Comparison of ENCODE assay signal across 9 cellular contexts in genomic region chr18:63319383-63320040, GRCh38. TPM values are rescaled to one million over a fixed set of nuclear protein-coding genes. Genes with fewer than 3 reads are reported as not detected.
DNase-seq lines count a peak whose midpoint lies in the region; ATAC-seq, FAIRE-seq and TF ChIP-seq lines count a peak whose summit lies in the region.
"Had no signal": no experiment of that assay in that cellular context is flagged by ENCODE, and none has a peak within 500 bp of the region (broad histone marks: within the 10 kb centered on the region; RNA-seq: fewer than 3 reads in every experiment).

Gene BCL2, minus strand, starts transcription at chr18:63319769.

- H3K4me2 ChIP-seq in endothelial cell of umbilical vein (ENCODE audit: insufficient read depth, low read length) = peak within 1 kb of the TSS; percentile 93

- peak within 1 kb of the TSS; percentile 89 for H3K27ac ChIP-seq in VCaP
- peak within 1 kb of the TSS; percentile 44 for H3K27ac ChIP-seq in endothelial cell of umbilical vein (ENCODE audit: insufficient read depth, low read depth, low read length)
- peak within 1 kb of the TSS; percentile 84 to 87 for H3K27ac ChIP-seq in thoracic aorta

- peaks cover 0 to 9% of the 10 kb centered on the region in 2 experiments for H3K27me3 ChIP-seq in endothelial cell of umbilical vein (ENCODE audit: control insufficient read depth in 2 of 2, insufficient read depth in 2 of 2, low read length in 2 of 2)
- no peaks in the 10 kb centered on the region for H3K27me3 ChIP-seq in thoracic aorta (replicated peaks; ENCODE audit: insufficient read depth)

- no peak for FAIRE-seq in endothelial cell of umbilical vein (lab: Jason Lieb, UNC)
- FAIRE-seq: islet of Langerhans had no signal

- peak within 1 kb of the TSS; percentile 80 for H3K9ac ChIP-seq in endothelial cell of umbilical vein (replicated peaks; ENCODE audit: extremely low read depth, insufficient read depth, low read length)

- TF ChIP-seq CTCF in VCaP (conservative IDR thresholded peaks at IDR 0.05) = no peak
- no peak for TF ChIP-seq CTCF in endothelial cell of umbilical vein (IDR thresholded peaks at IDR 0.05; ENCODE audit: extremely low read depth in 1 of 2, insufficient read depth in 1 of 2, low read depth in 1 of 2, low read length in 2 of 2)
- TF ChIP-seq CTCF in thoracic aorta (IDR thresholded peaks at IDR 0.05) = no peak

- TF ChIP-seq POLR2A in endothelial cell of umbilical vein (IDR thresholded peaks at IDR 0.05; ENCODE audit: low read depth, low read length) = no peak

- H3K36me3 ChIP-seq in endothelial cell of umbilical vein (ENCODE audit: control insufficient read depth in 2 of 2, extremely low read depth in 1 of 2, insufficient read depth in 2 of 2, low read length in 2 of 2) = no peaks in the 10 kb centered on the region
- no peaks in the 10 kb centered on the region for H3K36me3 ChIP-seq in thoracic aorta

- ATAC-seq in GM21619 (IDR thresholded peaks at IDR 0.05; ENCODE audit: unreplicated experiment) (peak; percentile 1), thoracic aorta (ENCODE audit: insufficient number of reproducible peaks, low FRiP score, low read depth) (no peak)

- peaks cover 25% of the 10 kb centered on the region for H3K4me1 ChIP-seq in endothelial cell of umbilical vein (ENCODE audit: control insufficient read depth, extremely low read depth, insufficient read depth, low read length)
- H3K4me1 ChIP-seq in thoracic aorta (ENCODE audit: control insufficient read depth in 1 of 2, low read depth in 2 of 2) = peaks cover 12 to 49% of the 10 kb centered on the region in 2 donors

- dilution Hi-C loops in endothelial cell of umbilical vein (cut with MboI; ENCODE audit: extremely low pct_ligation_motif_present, low sequenced_read_pairs) = no loop called here

- H3K79me2 ChIP-seq in endothelial cell of umbilical vein (ENCODE audit: control insufficient read depth, insufficient read depth, low read length) = no peaks in the 10 kb centered on the region

- H2AFZ ChIP-seq in endothelial cell of umbilical vein (ENCODE audit: low read depth, low read length) = peak within 1 kb of the TSS; percentile 81

- CTCF ChIA-PET in endothelial cell of umbilical vein (lab: Charles Lee) = interaction anchor here (0.7 to 3.9 kb wide), 12 partner anchors 8 to 302 kb away, joined by 3 to 30 read pairs (median 4); no protein-coding TSS in a partner anchor

- peak; percentile 45 for DNase-seq in EL
- DNase-seq in LHCN-M2 (ENCODE audit: low read depth) = peak; percentile 34
- DNase-seq in endothelial cell of umbilical vein (ENCODE audit: low read depth, low spot score) = peak; percentile 41
- DNase-seq in midbrain (lab: John Stamatoyannopoulos, UW) = peak; percentile 80
- DNase-seq in thoracic aorta (ENCODE audit: low spot score) = no peak
- no peak for DNase-seq in cerebellar nuclear complex (lab: John Stamatoyannopoulos, UW)

- H3K4me3 ChIP-seq in endothelial cell of umbilical vein (replicated peaks in 1 of 3; ENCODE audit: insufficient read depth in 1 of 3, low read depth in 1 of 3, low read length in 3 of 3) = peak within 1 kb of the TSS; percentile 54 to 84 (median 66)
- peak within 1 kb of the TSS; percentile 92 for H3K4me3 ChIP-seq in thoracic aorta

- POLR2A ChIA-PET in endothelial cell of umbilical vein (lab: Charles Lee) = no interaction called here

- intact Hi-C loops in endothelial cell of umbilical vein (cut with micrococcal nuclease) = loop anchor here (1.0 to 10.0 kb wide), 4 partner anchors 16 to 725 kb away; partner anchors contain the start of gene VPS4B

- no peaks in the 10 kb centered on the region for H3K9me1 ChIP-seq in endothelial cell of umbilical vein (replicated peaks; ENCODE audit: control insufficient read depth, extremely low read depth, insufficient read depth, low read length)

- no TSS peak for BruUV-seq in endothelial cell of umbilical vein (replicated peaks; lab: Mats Ljungman, UMichigan)

- no peaks in the 10 kb centered on the region for H4K20me1 ChIP-seq in endothelial cell of umbilical vein (replicated peaks; ENCODE audit: control insufficient read depth, extremely low read depth, insufficient read depth, low read length)

- no peaks in the 10 kb centered on the region for H3K9me3 ChIP-seq in endothelial cell of umbilical vein (replicated peaks; ENCODE audit: control insufficient read depth, insufficient read depth, low read length)
- no peaks in the 10 kb centered on the region for H3K9me3 ChIP-seq in thoracic aorta

TF ChIP-seq in endothelial cell of umbilical vein, 7 proteins besides CTCF, POLR2A, EP300 and RAD21:
- TF ChIP-seq FOS (IDR thresholded peaks at IDR 0.05; ENCODE audit: borderline replicate concordance, insufficient read depth, low read length) (no peak), POLR2AphosphoS5 (IDR thresholded peaks at IDR 0.05; ENCODE audit: insufficient read depth, low read depth, low read length) (no peak), EZH2 (IDR thresholded peaks at IDR 0.05; ENCODE audit: borderline replicate concordance, low read depth, low read length, severe bottlenecking) (no peak), MAX (IDR thresholded peaks at IDR 0.05; ENCODE audit: insufficient read depth, insufficient read length) (no peak), MYC (IDR thresholded peaks at IDR 0.05; ENCODE audit: low read depth, low read length) (no peak), JUN (IDR thresholded peaks at IDR 0.05; ENCODE audit: borderline replicate concordance, insufficient read depth, insufficient read length, low read depth) (no peak), GATA2 (IDR thresholded peaks at IDR 0.05; ENCODE audit: insufficient read depth, insufficient read length, low read depth, low read length) (no peak)
TF ChIP-seq in endothelial cell of umbilical vein: peak in this region for 0.

RNA-seq across cellular contexts. Expression of gene BCL2, which starts in this region (rescaled TPM):
- total RNA-seq in LHCN-M2 (2014; rRNA removed) = 2.2 and 2.5 TPM in 2 replicates
- 0.41 TPM for polyA plus RNA-seq in LHCN-M2 (2012)
- total RNA-seq in endothelial cell of umbilical vein = 3.8 and 5.0 TPM in 2 replicates
- 0.35 and 0.45 TPM in 2 replicates for polyA plus RNA-seq in endothelial cell of umbilical vein
- polyA plus RNA-seq in endothelial cell of umbilical vein (2011; cell fraction: cytosol; rRNA removed) = 0.52 and 0.61 TPM in 2 replicates
- polyA plus RNA-seq in endothelial cell of umbilical vein (2011; cell fraction: nucleus; rRNA removed) = 0.85 and 1.2 TPM in 2 replicates
- 0.63 and 0.94 TPM in 2 replicates for polyA plus RNA-seq in endothelial cell of umbilical vein (2012)
- 2.1 and 2.2 TPM in 2 replicates for polyA minus RNA-seq in endothelial cell of umbilical vein
- 4.8 TPM for polyA minus RNA-seq in endothelial cell of umbilical vein (2011; cell fraction: cytosol; rRNA and poly(A)+ RNA removed)
- 4.5 and 5.2 TPM in 2 replicates for polyA minus RNA-seq in endothelial cell of umbilical vein (2011; cell fraction: nucleus; rRNA and poly(A)+ RNA removed)
- total RNA-seq in thoracic aorta = 10 to 100 TPM; 22.9 to 29.3 TPM

Comparison
In these comparisons a context has a peak if more than half of its experiments do, and no peak if none do; other contexts are left out.
1. DNase-seq: peak in EL (single experiment), LHCN-M2 (single experiment), endothelial cell of umbilical vein (single experiment) and midbrain (single experiment); none in thoracic aorta (single experiment) and cerebellar nuclear complex (0 of 2).
2. Peak in every context shown above with its lines, with median percentiles within 50 percentile points of each other: H3K27ac ChIP-seq.